ENCODE assay signal across 2 cellular contexts in the genomic region with DNA sequence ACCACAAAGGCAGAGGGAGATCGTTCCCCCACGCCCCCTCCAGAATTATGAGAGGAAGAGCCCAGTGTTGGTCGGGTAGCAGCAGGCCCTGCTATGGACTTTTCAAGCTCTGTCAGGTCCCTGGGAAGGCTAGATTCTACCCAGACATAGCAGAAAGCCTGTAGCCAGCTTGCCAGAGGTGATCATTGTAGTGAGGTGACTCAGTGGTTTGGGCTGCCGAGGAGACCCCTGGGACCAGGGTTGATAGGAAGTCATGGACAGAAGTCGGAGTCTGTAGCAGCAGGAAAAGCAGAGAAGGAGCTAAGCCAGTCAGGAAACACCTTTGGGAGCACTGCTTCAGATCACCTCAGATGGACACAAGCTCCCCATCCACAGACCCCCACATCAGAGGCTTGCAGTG.
TF ChIP-seq lines count a peak whose summit lies in the region.

No MANE protein-coding gene starts in this region.

TF ChIP-seq in GM23338, 12 proteins besides CTCF, POLR2A, EP300 and RAD21 (continued from another document):
- TF ChIP-seq, protein P1, sequence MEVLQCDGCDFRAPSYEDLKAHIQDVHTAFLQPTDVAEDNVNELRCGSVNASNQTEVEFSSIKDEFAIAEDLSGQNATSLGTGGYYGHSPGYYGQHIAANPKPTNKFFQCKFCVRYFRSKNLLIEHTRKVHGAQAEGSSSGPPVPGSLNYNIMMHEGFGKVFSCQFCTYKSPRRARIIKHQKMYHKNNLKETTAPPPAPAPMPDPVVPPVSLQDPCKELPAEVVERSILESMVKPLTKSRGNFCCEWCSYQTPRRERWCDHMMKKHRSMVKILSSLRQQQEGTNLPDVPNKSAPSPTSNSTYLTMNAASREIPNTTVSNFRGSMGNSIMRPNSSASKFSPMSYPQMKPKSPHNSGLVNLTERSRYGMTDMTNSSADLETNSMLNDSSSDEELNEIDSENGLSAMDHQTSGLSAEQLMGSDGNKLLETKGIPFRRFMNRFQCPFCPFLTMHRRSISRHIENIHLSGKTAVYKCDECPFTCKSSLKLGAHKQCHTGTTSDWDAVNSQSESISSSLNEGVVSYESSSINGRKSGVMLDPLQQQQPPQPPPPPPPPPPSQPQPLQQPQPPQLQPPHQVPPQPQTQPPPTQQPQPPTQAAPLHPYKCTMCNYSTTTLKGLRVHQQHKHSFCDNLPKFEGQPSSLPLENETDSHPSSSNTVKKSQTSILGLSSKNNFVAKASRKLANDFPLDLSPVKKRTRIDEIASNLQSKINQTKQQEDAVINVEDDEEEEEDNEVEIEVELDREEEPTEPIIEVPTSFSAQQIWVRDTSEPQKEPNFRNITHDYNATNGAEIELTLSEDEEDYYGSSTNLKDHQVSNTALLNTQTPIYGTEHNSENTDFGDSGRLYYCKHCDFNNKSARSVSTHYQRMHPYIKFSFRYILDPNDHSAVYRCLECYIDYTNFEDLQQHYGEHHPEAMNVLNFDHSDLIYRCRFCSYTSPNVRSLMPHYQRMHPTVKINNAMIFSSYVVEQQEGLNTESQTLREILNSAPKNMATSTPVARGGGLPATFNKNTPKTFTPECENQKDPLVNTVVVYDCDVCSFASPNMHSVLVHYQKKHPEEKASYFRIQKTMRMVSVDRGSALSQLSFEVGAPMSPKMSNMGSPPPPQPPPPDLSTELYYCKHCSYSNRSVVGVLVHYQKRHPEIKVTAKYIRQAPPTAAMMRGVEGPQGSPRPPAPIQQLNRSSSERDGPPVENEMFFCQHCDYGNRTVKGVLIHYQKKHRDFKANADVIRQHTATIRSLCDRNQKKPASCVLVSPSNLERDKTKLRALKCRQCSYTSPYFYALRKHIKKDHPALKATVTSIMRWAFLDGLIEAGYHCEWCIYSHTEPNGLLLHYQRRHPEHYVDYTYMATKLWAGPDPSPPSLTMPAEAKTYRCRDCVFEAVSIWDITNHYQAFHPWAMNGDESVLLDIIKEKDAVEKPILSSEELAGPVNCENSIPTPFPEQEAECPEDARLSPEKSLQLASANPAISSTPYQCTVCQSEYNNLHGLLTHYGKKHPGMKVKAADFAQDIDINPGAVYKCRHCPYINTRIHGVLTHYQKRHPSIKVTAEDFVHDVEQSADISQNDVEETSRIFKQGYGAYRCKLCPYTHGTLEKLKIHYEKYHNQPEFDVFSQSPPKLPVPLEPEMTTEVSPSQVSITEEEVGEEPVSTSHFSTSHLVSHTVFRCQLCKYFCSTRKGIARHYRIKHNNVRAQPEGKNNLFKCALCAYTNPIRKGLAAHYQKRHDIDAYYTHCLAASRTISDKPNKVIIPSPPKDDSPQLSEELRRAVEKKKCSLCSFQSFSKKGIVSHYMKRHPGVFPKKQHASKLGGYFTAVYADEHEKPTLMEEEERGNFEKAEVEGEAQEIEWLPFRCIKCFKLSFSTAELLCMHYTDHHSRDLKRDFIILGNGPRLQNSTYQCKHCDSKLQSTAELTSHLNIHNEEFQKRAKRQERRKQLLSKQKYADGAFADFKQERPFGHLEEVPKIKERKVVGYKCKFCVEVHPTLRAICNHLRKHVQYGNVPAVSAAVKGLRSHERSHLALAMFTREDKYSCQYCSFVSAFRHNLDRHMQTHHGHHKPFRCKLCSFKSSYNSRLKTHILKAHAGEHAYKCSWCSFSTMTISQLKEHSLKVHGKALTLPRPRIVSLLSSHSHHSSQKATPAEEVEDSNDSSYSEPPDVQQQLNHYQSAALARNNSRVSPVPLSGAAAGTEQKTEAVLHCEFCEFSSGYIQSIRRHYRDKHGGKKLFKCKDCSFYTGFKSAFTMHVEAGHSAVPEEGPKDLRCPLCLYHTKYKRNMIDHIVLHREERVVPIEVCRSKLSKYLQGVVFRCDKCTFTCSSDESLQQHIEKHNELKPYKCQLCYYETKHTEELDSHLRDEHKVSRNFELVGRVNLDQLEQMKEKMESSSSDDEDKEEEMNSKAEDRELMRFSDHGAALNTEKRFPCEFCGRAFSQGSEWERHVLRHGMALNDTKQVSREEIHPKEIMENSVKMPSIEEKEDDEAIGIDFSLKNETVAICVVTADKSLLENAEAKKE (CRISPR knock-in tag; IDR thresholded peaks at IDR 0.05), result no peak
- TF ChIP-seq STAT1 (IDR thresholded peaks at IDR 0.05; ENCODE audit: unreplicated experiment) (no peak), ZNF331 (CRISPR knock-in tag; IDR thresholded peaks at IDR 0.05; ENCODE audit: low read depth) (no peak), EZH2phosphoT487 (IDR thresholded peaks at IDR 0.05; ENCODE audit: unreplicated experiment) (no peak), ZNF114 (CRISPR knock-in tag; IDR thresholded peaks at IDR 0.05) (no peak), POLR2AphosphoS5 (IDR thresholded peaks at IDR 0.05; ENCODE audit: low read depth) (no peak)
- TF ChIP-seq, protein P2, sequence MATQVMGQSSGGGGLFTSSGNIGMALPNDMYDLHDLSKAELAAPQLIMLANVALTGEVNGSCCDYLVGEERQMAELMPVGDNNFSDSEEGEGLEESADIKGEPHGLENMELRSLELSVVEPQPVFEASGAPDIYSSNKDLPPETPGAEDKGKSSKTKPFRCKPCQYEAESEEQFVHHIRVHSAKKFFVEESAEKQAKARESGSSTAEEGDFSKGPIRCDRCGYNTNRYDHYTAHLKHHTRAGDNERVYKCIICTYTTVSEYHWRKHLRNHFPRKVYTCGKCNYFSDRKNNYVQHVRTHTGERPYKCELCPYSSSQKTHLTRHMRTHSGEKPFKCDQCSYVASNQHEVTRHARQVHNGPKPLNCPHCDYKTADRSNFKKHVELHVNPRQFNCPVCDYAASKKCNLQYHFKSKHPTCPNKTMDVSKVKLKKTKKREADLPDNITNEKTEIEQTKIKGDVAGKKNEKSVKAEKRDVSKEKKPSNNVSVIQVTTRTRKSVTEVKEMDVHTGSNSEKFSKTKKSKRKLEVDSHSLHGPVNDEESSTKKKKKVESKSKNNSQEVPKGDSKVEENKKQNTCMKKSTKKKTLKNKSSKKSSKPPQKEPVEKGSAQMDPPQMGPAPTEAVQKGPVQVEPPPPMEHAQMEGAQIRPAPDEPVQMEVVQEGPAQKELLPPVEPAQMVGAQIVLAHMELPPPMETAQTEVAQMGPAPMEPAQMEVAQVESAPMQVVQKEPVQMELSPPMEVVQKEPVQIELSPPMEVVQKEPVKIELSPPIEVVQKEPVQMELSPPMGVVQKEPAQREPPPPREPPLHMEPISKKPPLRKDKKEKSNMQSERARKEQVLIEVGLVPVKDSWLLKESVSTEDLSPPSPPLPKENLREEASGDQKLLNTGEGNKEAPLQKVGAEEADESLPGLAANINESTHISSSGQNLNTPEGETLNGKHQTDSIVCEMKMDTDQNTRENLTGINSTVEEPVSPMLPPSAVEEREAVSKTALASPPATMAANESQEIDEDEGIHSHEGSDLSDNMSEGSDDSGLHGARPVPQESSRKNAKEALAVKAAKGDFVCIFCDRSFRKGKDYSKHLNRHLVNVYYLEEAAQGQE (IDR thresholded peaks at IDR 0.05; ENCODE audit: unreplicated experiment), result no peak
- TF ChIP-seq, protein P3, sequence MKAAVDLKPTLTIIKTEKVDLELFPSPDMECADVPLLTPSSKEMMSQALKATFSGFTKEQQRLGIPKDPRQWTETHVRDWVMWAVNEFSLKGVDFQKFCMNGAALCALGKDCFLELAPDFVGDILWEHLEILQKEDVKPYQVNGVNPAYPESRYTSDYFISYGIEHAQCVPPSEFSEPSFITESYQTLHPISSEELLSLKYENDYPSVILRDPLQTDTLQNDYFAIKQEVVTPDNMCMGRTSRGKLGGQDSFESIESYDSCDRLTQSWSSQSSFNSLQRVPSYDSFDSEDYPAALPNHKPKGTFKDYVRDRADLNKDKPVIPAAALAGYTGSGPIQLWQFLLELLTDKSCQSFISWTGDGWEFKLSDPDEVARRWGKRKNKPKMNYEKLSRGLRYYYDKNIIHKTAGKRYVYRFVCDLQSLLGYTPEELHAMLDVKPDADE (IDR thresholded peaks at IDR 0.05), result no peak

TF ChIP-seq in K562, 482 proteins besides CTCF, POLR2A, EP300 and RAD21 (continued from another document):
- TF ChIP-seq KLF6 (CRISPR knock-in tag; IDR thresholded peaks at IDR 0.05; ENCODE audit: borderline replicate concordance) (0 out of 2 replicates have a peak, but pooled peaks have one; percentile 10), BRD9 (IDR thresholded peaks at IDR 0.05; ENCODE audit: low read depth, partially characterized antibody) (no peak), ZNF12 (CRISPR knock-in tag; IDR thresholded peaks at IDR 0.05) (0 out of 2 replicates have a peak, but pooled peaks have one; percentile 38), ZBTB7A (IDR thresholded peaks at IDR 0.05; ENCODE audit: borderline replicate concordance, control insufficient read depth, low read depth, low read length) (0 out of 2 replicates have a peak, but pooled peaks have one; percentile 12), DMBX1 (CRISPR knock-in tag; IDR thresholded peaks at IDR 0.05; ENCODE audit: borderline replicate concordance) (0 out of 2 replicates have a peak, but pooled peaks have one; percentile 55), SREBF1 (IDR thresholded peaks at IDR 0.05; ENCODE audit: borderline replicate concordance, low read depth, low read length) (no peak)
- TF ChIP-seq, protein P4, sequence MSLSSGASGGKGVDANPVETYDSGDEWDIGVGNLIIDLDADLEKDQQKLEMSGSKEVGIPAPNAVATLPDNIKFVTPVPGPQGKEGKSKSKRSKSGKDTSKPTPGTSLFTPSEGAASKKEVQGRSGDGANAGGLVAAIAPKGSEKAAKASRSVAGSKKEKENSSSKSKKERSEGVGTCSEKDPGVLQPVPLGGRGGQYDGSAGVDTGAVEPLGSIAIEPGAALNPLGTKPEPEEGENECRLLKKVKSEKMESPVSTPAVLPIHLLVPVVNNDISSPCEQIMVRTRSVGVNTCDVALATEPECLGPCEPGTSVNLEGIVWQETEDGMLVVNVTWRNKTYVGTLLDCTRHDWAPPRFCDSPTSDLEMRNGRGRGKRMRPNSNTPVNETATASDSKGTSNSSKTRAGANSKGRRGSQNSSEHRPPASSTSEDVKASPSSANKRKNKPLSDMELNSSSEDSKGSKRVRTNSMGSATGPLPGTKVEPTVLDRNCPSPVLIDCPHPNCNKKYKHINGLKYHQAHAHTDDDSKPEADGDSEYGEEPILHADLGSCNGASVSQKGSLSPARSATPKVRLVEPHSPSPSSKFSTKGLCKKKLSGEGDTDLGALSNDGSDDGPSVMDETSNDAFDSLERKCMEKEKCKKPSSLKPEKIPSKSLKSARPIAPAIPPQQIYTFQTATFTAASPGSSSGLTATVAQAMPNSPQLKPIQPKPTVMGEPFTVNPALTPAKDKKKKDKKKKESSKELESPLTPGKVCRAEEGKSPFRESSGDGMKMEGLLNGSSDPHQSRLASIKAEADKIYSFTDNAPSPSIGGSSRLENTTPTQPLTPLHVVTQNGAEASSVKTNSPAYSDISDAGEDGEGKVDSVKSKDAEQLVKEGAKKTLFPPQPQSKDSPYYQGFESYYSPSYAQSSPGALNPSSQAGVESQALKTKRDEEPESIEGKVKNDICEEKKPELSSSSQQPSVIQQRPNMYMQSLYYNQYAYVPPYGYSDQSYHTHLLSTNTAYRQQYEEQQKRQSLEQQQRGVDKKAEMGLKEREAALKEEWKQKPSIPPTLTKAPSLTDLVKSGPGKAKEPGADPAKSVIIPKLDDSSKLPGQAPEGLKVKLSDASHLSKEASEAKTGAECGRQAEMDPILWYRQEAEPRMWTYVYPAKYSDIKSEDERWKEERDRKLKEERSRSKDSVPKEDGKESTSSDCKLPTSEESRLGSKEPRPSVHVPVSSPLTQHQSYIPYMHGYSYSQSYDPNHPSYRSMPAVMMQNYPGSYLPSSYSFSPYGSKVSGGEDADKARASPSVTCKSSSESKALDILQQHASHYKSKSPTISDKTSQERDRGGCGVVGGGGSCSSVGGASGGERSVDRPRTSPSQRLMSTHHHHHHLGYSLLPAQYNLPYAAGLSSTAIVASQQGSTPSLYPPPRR (CRISPR knock-in tag; IDR thresholded peaks at IDR 0.05; ENCODE audit: borderline replicate concordance), result no peak
